Comparison of ENCODE assay signal across 18 cellular contexts in genomic region chr2:160816916-160817315, GRCh38.
DNase-seq lines count a peak whose midpoint lies in the region; ATAC-seq and TF ChIP-seq lines count a peak whose summit lies in the region.
"Had no signal": no experiment of that assay in that cellular context is flagged by ENCODE, and none has a peak within 500 bp of the region (broad histone marks: within the 10 kb centered on the region; RNA-seq: fewer than 3 reads in every experiment).

No MANE protein-coding gene starts in this region.

- no peaks in the 10 kb centered on the region for H3K4me1 Mint-ChIP-seq in activated naive CD8-positive, alpha-beta T cell treated with anti-CD3 and anti-CD28 coated beads, Interleukin-2, amount 50 U/mL, for 24 hours
- H3K4me1 Mint-ChIP-seq in natural killer cell = no peaks in the 10 kb centered on the region
- H3K4me1 Mint-ChIP-seq: activated naive CD8-positive, alpha-beta T cell treated with anti-CD3 and anti-CD28 coated beads for 36 hours; CD4-positive, alpha-beta memory T cell; stimulated activated effector memory CD8-positive, alpha-beta T cell treated with anti-CD3 and anti-CD28 coated beads, Interleukin-12 subunit alpha, Interleukin-12 subunit beta, amount 100 ng/mL, for 72 hours had no signal

- no peaks in the 10 kb centered on the region for H3K36me3 Mint-ChIP-seq in activated naive CD4-positive, alpha-beta T cell treated with anti-CD3 and anti-CD28 coated beads, Interleukin-2, amount 50 U/mL, for 72 hours
- no peaks in the 10 kb centered on the region for H3K36me3 Mint-ChIP-seq in activated naive CD8-positive, alpha-beta T cell treated with anti-CD3 and anti-CD28 coated beads, Interleukin-2, amount 50 U/mL, for 24 hours (ENCODE audit: low read depth)
- H3K36me3 Mint-ChIP-seq in natural killer cell = no peaks in the 10 kb centered on the region
- H3K36me3 Mint-ChIP-seq: activated naive CD8-positive, alpha-beta T cell treated with anti-CD3 and anti-CD28 coated beads for 36 hours; brain; CD4-positive, alpha-beta memory T cell; stimulated activated effector memory CD8-positive, alpha-beta T cell treated with anti-CD3 and anti-CD28 coated beads, Interleukin-12 subunit alpha, Interleukin-12 subunit beta, amount 100 ng/mL, for 72 hours had no signal

- DNase-seq in COR-L47 (lab: John Stamatoyannopoulos, UW) = peak; percentile 77
- DNase-seq in NAMALWA (ENCODE audit: low spot score) = peak; percentile 59
- DNase-seq in NCI-H2196 treated with DMSO at 0.1 percent for 48 hours (lab: John Stamatoyannopoulos, UW; ENCODE audit: unreplicated experiment) = peak; percentile 17
- peak; percentile 29 for DNase-seq in amniotic epithelial cell (ENCODE audit: low read depth)
- no peak for DNase-seq in activated naive CD4-positive, alpha-beta T cell treated with anti-CD3 and anti-CD28 coated beads, Interleukin-2, amount 50 U/mL, for 72 hours (ENCODE audit: low spot score in 2 of 2)
- no peak for DNase-seq in activated naive CD8-positive, alpha-beta T cell treated with anti-CD3 and anti-CD28 coated beads, Interleukin-2, amount 50 U/mL, for 24 hours
- DNase-seq in natural killer cell = no peak
- DNase-seq: activated naive CD8-positive, alpha-beta T cell treated with anti-CD3 and anti-CD28 coated beads for 36 hours; CD4-positive, alpha-beta memory T cell; heart right ventricle; KBM-7; occipital lobe; T1000 had no signal

- ATAC-seq in activated naive CD4-positive, alpha-beta T cell treated with anti-CD3 and anti-CD28 coated beads, Interleukin-2, amount 50 U/mL, for 72 hours = no peak
- ATAC-seq in HG03196 (IDR thresholded peaks at IDR 0.05; ENCODE audit: unreplicated experiment) = no peak
- no peak for ATAC-seq in activated naive CD8-positive, alpha-beta T cell treated with anti-CD3 and anti-CD28 coated beads, Interleukin-2, amount 50 U/mL, for 24 hours
- ATAC-seq in natural killer cell = no peak
- ATAC-seq: activated CD4-positive, CD25-positive, alpha-beta regulatory T cell treated with anti-CD3 and anti-CD28 coated beads, Interleukin-2, amount 50 U/mL, for 24 hours; heart right ventricle; stimulated activated effector memory CD8-positive, alpha-beta T cell treated with anti-CD3 and anti-CD28 coated beads, Interleukin-12 subunit alpha, Interleukin-12 subunit beta, amount 100 ng/mL, for 72 hours had no signal

- intact Hi-C loops in natural killer cell (cut with micrococcal nuclease) = no loop called here

- no peak overlapping the region for H3K4me3 Mint-ChIP-seq in activated naive CD8-positive, alpha-beta T cell treated with anti-CD3 and anti-CD28 coated beads, Interleukin-2, amount 50 U/mL, for 24 hours
- H3K4me3 Mint-ChIP-seq in natural killer cell = no peak overlapping the region
- H3K4me3 Mint-ChIP-seq: activated naive CD8-positive, alpha-beta T cell treated with anti-CD3 and anti-CD28 coated beads for 36 hours; activated T-helper 1 cell treated with anti-CD3 and anti-CD28 coated beads, Interleukin-12 subunit alpha, Interleukin-12 subunit beta, Interleukin-2, Interleukin-4 antibody, amounts not matched to agents 30 ng/mL and 10 ng/mL and 1 ng/mL, durations not matched to agents 14 hours and 24 hours and 36 hours; brain; CD4-positive, alpha-beta memory T cell; stimulated activated effector memory CD8-positive, alpha-beta T cell treated with anti-CD3 and anti-CD28 coated beads, Interleukin-12 subunit alpha, Interleukin-12 subunit beta, amount 100 ng/mL, for 72 hours had no signal

- TF ChIP-seq CTCF in natural killer cell (IDR thresholded peaks at IDR 0.05) = no peak

- no peak overlapping the region for H3K27ac Mint-ChIP-seq in activated naive CD4-positive, alpha-beta T cell treated with anti-CD3 and anti-CD28 coated beads, Interleukin-2, amount 50 U/mL, for 72 hours
- H3K27ac Mint-ChIP-seq in activated naive CD8-positive, alpha-beta T cell treated with anti-CD3 and anti-CD28 coated beads, Interleukin-2, amount 50 U/mL, for 24 hours = no peak overlapping the region
- H3K27ac Mint-ChIP-seq in natural killer cell = no peak overlapping the region
- H3K27ac Mint-ChIP-seq: activated naive CD8-positive, alpha-beta T cell treated with anti-CD3 and anti-CD28 coated beads for 36 hours; activated T-helper 1 cell treated with anti-CD3 and anti-CD28 coated beads, Interleukin-12 subunit alpha, Interleukin-12 subunit beta, Interleukin-2, Interleukin-4 antibody, amounts not matched to agents 30 ng/mL and 10 ng/mL and 1 ng/mL, durations not matched to agents 14 hours and 24 hours and 36 hours; brain; CD4-positive, alpha-beta memory T cell; stimulated activated effector memory CD8-positive, alpha-beta T cell treated with anti-CD3 and anti-CD28 coated beads, Interleukin-12 subunit alpha, Interleukin-12 subunit beta, amount 100 ng/mL, for 72 hours had no signal

- H3K9me3 Mint-ChIP-seq in activated naive CD4-positive, alpha-beta T cell treated with anti-CD3 and anti-CD28 coated beads, Interleukin-2, amount 50 U/mL, for 72 hours = peaks cover 0 to 7% of the 10 kb centered on the region in 2 donors
- no peaks in the 10 kb centered on the region for H3K9me3 Mint-ChIP-seq in activated naive CD8-positive, alpha-beta T cell treated with anti-CD3 and anti-CD28 coated beads, Interleukin-2, amount 50 U/mL, for 24 hours
- H3K9me3 Mint-ChIP-seq in natural killer cell = peaks cover 0 to 3% of the 10 kb centered on the region in 2 donors
- H3K9me3 Mint-ChIP-seq: activated T-helper 1 cell treated with anti-CD3 and anti-CD28 coated beads, Interleukin-12 subunit alpha, Interleukin-12 subunit beta, Interleukin-2, Interleukin-4 antibody, amounts not matched to agents 30 ng/mL and 10 ng/mL and 1 ng/mL, durations not matched to agents 14 hours and 24 hours and 36 hours; stimulated activated effector memory CD8-positive, alpha-beta T cell treated with anti-CD3 and anti-CD28 coated beads, Interleukin-12 subunit alpha, Interleukin-12 subunit beta, amount 100 ng/mL, for 72 hours had no signal

- H3K27me3 Mint-ChIP-seq in activated naive CD8-positive, alpha-beta T cell treated with anti-CD3 and anti-CD28 coated beads, Interleukin-2, amount 50 U/mL, for 24 hours = no peaks in the 10 kb centered on the region
- H3K27me3 Mint-ChIP-seq in natural killer cell (ENCODE audit: low read depth in 2 of 2) = peaks cover 0 to 37% of the 10 kb centered on the region in 2 donors
- H3K27me3 Mint-ChIP-seq: activated naive CD8-positive, alpha-beta T cell treated with anti-CD3 and anti-CD28 coated beads for 36 hours had no signal

Comparison
In these comparisons a context has a peak if more than half of its experiments do, and no peak if none do; other contexts are left out.
1. DNase-seq: peak in COR-L47 (single experiment), NAMALWA (single experiment), NCI-H2196 treated with DMSO at 0.1 percent for 48 hours (single experiment) and amniotic epithelial cell (single experiment); none in activated naive CD4-positive, alpha-beta T cell treated with anti-CD3 and anti-CD28 coated beads, Interleukin-2, amount 50 U/mL, for 72 hours (0 of 2), activated naive CD8-positive, alpha-beta T cell treated with anti-CD3 and anti-CD28 coated beads, Interleukin-2, amount 50 U/mL, for 24 hours (single experiment) and natural killer cell (single experiment).